In the genomic region with DNA sequence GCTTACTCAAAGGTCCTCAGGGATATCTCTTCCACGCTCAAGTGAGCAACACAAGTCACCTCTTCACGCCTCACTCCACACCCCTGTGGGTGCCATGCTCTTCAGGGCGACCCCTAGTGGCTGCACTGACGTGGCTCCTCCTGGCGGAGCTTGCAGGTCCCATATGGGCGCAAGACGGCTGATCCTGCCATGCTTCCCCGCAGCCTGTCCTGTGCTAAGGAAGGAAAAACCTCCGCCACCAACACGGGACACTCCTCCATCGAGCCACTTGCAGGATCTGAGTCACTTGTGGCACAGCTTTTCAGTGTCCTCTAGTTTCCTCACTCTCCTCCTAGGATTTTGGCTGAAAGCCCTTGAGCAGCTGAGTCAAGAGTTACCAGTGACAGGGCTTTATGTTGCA, we compare ENCODE assay signal across 8 cellular contexts.
A peak's percentile ranks its signal among the peaks of the same experiment; 100 is the strongest.
DNase-seq lines count a peak whose midpoint lies in the region; ATAC-seq and TF ChIP-seq lines count a peak whose summit lies in the region.

No MANE protein-coding gene starts in this region.

- H2AFZ ChIP-seq in HCT116 (ENCODE audit: low read depth, low read length, poor library complexity, severe bottlenecking) = peak overlapping the region; percentile 62

- CTCF ChIA-PET in HCT116 (lab: Charles Lee) = interaction anchor here (0.6 to 7.8 kb wide), 14 partner anchors 9 to 722 kb away, joined by 3 to 91 read pairs (median 3); no protein-coding TSS in a partner anchor

- H3K9me3 ChIP-seq in BLaER1 (peaks cover 6% of the 10 kb centered on the region), HCT116 (ENCODE audit: control insufficient read depth in 1 of 2, insufficient read depth in 1 of 2, low read depth in 1 of 2, low read length in 2 of 2) (no peaks in the 10 kb centered on the region)

- no peaks in the 10 kb centered on the region for H4K20me1 ChIP-seq in BLaER1
- H4K20me1 ChIP-seq in HCT116 (ENCODE audit: insufficient read depth) = no peaks in the 10 kb centered on the region

- POLR2A ChIA-PET in HCT116 (lab: Charles Lee) = interaction anchor here (0.8 kb wide), 1 partner anchor 194 kb away, joined by 3 read pairs; no protein-coding TSS in a partner anchor

- peaks cover 3% of the 10 kb centered on the region for H3K36me3 Mint-ChIP-seq in activated T-helper 2 cell treated with anti-CD3 and anti-CD28 coated beads, Interferon-gamma antibody, Interleukin-2, Interleukin-4, amounts not matched to agents 10 μg/mL and 5 μg/mL and 100 μg/mL, durations not matched to agents 14 hours and 24 hours and 36 hours (ENCODE audit: low read depth)

- H3K4me1 Mint-ChIP-seq in activated T-helper 2 cell treated with anti-CD3 and anti-CD28 coated beads, Interferon-gamma antibody, Interleukin-2, Interleukin-4, amounts not matched to agents 10 μg/mL and 5 μg/mL and 100 μg/mL, durations not matched to agents 14 hours and 24 hours and 36 hours (ENCODE audit: low read depth) = peaks cover 3% of the 10 kb centered on the region

- H3K4me3 ChIP-seq in BLaER1 (no peak overlapping the region), HCT116 (replicated peaks in 1 of 2; ENCODE audit: low read depth in 1 of 2, low read length in 2 of 2) (no peak overlapping the region)

- H3K9me2 ChIP-seq in HCT116 (ENCODE audit: insufficient read depth) = no peaks in the 10 kb centered on the region

- peaks cover 3% of the 10 kb centered on the region for H3K27me3 Mint-ChIP-seq in activated T-helper 2 cell treated with anti-CD3 and anti-CD28 coated beads, Interferon-gamma antibody, Interleukin-2, Interleukin-4, amounts not matched to agents 10 μg/mL and 5 μg/mL and 100 μg/mL, durations not matched to agents 14 hours and 24 hours and 36 hours (ENCODE audit: low read depth)

- H3K36me3 ChIP-seq in BLaER1 (peaks cover 49% of the 10 kb centered on the region), HCT116 (ENCODE audit: control insufficient read depth in 1 of 2, insufficient read depth in 2 of 2, low read length in 2 of 2) (no peaks in the 10 kb centered on the region)

- H3K4me1 ChIP-seq in BLaER1 (peaks cover 15% of the 10 kb centered on the region), HCT116 (ENCODE audit: control insufficient read depth in 1 of 2, insufficient read depth in 2 of 2, low read length in 2 of 2) (peaks cover 0 to 11% of the 10 kb centered on the region in 2 experiments; a peak in 1 of 4 replicates)

- intact Hi-C loops in HCT116 (cut with micrococcal nuclease) = loop anchor here (1.0 to 5.0 kb wide), 2 partner anchors 422 to 722 kb away; no protein-coding TSS in a partner anchor
- intact Hi-C loops in activated T-helper 2 cell treated with anti-CD3 and anti-CD28 coated beads, Interferon-gamma antibody, Interleukin-2, Interleukin-4, amounts not matched to agents 10 μg/mL and 5 μg/mL and 100 μg/mL, durations not matched to agents 14 hours and 24 hours and 36 hours (cut with micrococcal nuclease) = loop anchor here (5.0 kb wide), 1 partner anchor 193 kb away; no protein-coding TSS in a partner anchor

- peak; percentile 57 for TF ChIP-seq RAD21 in HCT116 (IDR thresholded peaks at IDR 0.05; ENCODE audit: low read depth)

- peak; percentile 95 for ATAC-seq in HCT116

- H3K4me2 ChIP-seq in BLaER1 (peak overlapping the region; percentile 17; the same call in 1 of the 2 replicates), HCT116 (ENCODE audit: low read length) (peak overlapping the region; percentile 35)

- no peak for TF ChIP-seq POLR2A in HCT116 (IDR thresholded peaks at IDR 0.05; ENCODE audit: borderline replicate concordance, extremely low read depth, insufficient read depth, insufficient read length)

- H3K4me3 Mint-ChIP-seq in activated T-helper 2 cell treated with anti-CD3 and anti-CD28 coated beads, Interferon-gamma antibody, Interleukin-2, Interleukin-4, amounts not matched to agents 10 μg/mL and 5 μg/mL and 100 μg/mL, durations not matched to agents 14 hours and 24 hours and 36 hours (ENCODE audit: low read depth) = no peak overlapping the region

- peak; percentile 84 to 96 (median 88) for TF ChIP-seq CTCF in HCT116 (IDR thresholded peaks at IDR 0.05 in 2 of 3, conservative IDR thresholded peaks at IDR 0.05 in 1 of 3; ENCODE audit: borderline replicate concordance in 1 of 3, insufficient read depth in 1 of 3, low read depth in 2 of 3, low read length in 2 of 3)

- H3K27me3 ChIP-seq in BLaER1 (no peaks in the 10 kb centered on the region), HCT116 (ENCODE audit: insufficient read depth, low read length) (peaks cover 21% of the 10 kb centered on the region)

- H3K27ac ChIP-seq in BLaER1 (no peak overlapping the region), HCT116 (ENCODE audit: low read depth, low read length) (no peak overlapping the region)

- peak; percentile 76 for DNase-seq in HCT116 (ENCODE audit: low read depth, low spot score)
- DNase-seq in activated T-cell treated with anti-CD3 and anti-CD28 coated beads, Interleukin-2, amount 50 U/mL, for 48 hours = peak; percentile 53 to 54
- DNase-seq in lung microvascular endothelial cell (ENCODE audit: low read depth in 2 of 2) = peak; percentile 30 to 37
- DNase-seq in NCI-H2196 treated with DMSO at 0.1 percent for 48 hours (lab: John Stamatoyannopoulos, UW; ENCODE audit: unreplicated experiment) = no peak
- DNase-seq in activated T-helper 2 cell treated with anti-CD3 and anti-CD28 coated beads, Interferon-gamma antibody, Interleukin-2, Interleukin-4, amounts not matched to agents 10 μg/mL and 5 μg/mL and 100 μg/mL, durations not matched to agents 14 hours and 24 hours and 36 hours (ENCODE audit: low spot score) = no peak
- DNase-seq in NCI-H2081 treated with DMSO at 0.1 percent for 48 hours (lab: John Stamatoyannopoulos, UW) = no peak
- no peak for DNase-seq in SHP77 treated with DMSO at 0.1 percent for 48 hours (lab: John Stamatoyannopoulos, UW)

- RAD21 ChIA-PET in HCT116 (lab: Charles Lee; ENCODE audit: low non-redundant PET in 1 of 2, low total read pairs in 2 of 2, uncharacterized antibody in 2 of 2, unreplicated experiment in 2 of 2) = no interaction called here

- H3K79me2 ChIP-seq in HCT116 (ENCODE audit: insufficient read depth, low read length) = no peaks in the 10 kb centered on the region

- H3K9me3 Mint-ChIP-seq in activated T-helper 2 cell treated with anti-CD3 and anti-CD28 coated beads, Interferon-gamma antibody, Interleukin-2, Interleukin-4, amounts not matched to agents 10 μg/mL and 5 μg/mL and 100 μg/mL, durations not matched to agents 14 hours and 24 hours and 36 hours = no peaks in the 10 kb centered on the region

- no TSS peak for BruUV-seq in HCT116 (replicated peaks; lab: Mats Ljungman, UMichigan)

- no peak overlapping the region for H3K27ac Mint-ChIP-seq in activated T-helper 2 cell treated with anti-CD3 and anti-CD28 coated beads, Interferon-gamma antibody, Interleukin-2, Interleukin-4, amounts not matched to agents 10 μg/mL and 5 μg/mL and 100 μg/mL, durations not matched to agents 14 hours and 24 hours and 36 hours

- H3K9ac ChIP-seq in BLaER1 (no peak overlapping the region), HCT116 (ENCODE audit: low read length) (no peak overlapping the region)

TF ChIP-seq in HCT116, 20 proteins besides CTCF, POLR2A, EP300 and RAD21:
- TF ChIP-seq, protein P1, sequence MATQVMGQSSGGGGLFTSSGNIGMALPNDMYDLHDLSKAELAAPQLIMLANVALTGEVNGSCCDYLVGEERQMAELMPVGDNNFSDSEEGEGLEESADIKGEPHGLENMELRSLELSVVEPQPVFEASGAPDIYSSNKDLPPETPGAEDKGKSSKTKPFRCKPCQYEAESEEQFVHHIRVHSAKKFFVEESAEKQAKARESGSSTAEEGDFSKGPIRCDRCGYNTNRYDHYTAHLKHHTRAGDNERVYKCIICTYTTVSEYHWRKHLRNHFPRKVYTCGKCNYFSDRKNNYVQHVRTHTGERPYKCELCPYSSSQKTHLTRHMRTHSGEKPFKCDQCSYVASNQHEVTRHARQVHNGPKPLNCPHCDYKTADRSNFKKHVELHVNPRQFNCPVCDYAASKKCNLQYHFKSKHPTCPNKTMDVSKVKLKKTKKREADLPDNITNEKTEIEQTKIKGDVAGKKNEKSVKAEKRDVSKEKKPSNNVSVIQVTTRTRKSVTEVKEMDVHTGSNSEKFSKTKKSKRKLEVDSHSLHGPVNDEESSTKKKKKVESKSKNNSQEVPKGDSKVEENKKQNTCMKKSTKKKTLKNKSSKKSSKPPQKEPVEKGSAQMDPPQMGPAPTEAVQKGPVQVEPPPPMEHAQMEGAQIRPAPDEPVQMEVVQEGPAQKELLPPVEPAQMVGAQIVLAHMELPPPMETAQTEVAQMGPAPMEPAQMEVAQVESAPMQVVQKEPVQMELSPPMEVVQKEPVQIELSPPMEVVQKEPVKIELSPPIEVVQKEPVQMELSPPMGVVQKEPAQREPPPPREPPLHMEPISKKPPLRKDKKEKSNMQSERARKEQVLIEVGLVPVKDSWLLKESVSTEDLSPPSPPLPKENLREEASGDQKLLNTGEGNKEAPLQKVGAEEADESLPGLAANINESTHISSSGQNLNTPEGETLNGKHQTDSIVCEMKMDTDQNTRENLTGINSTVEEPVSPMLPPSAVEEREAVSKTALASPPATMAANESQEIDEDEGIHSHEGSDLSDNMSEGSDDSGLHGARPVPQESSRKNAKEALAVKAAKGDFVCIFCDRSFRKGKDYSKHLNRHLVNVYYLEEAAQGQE (IDR thresholded peaks at IDR 0.05; ENCODE audit: low read depth) = no peak
- TF ChIP-seq SIN3A (IDR thresholded peaks at IDR 0.05; ENCODE audit: low read depth) = no peak
- peak; percentile 59 for TF ChIP-seq YY1 (IDR thresholded peaks at IDR 0.05; ENCODE audit: extremely low read depth, insufficient replicate concordance, low read depth, low read length)
- peak; percentile 90 for TF ChIP-seq CBX3 (IDR thresholded peaks at IDR 0.05; ENCODE audit: low read depth)
- TF ChIP-seq EGR1 (IDR thresholded peaks at IDR 0.05; ENCODE audit: low read depth) = no peak
- TF ChIP-seq, protein P2, sequence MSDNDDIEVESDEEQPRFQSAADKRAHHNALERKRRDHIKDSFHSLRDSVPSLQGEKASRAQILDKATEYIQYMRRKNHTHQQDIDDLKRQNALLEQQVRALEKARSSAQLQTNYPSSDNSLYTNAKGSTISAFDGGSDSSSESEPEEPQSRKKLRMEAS (IDR thresholded peaks at IDR 0.05) = peak; percentile 90

Comparison
In these comparisons a context has a peak if more than half of its experiments do, and no peak if none do; other contexts are left out.
1. DNase-seq: peak in HCT116 (single experiment), activated T-cell treated with anti-CD3 and anti-CD28 coated beads, Interleukin-2, amount 50 U/mL, for 48 hours (2 of 2) and lung microvascular endothelial cell (2 of 2); none in NCI-H2196 treated with DMSO at 0.1 percent for 48 hours (single experiment), activated T-helper 2 cell treated with anti-CD3 and anti-CD28 coated beads, Interferon-gamma antibody, Interleukin-2, Interleukin-4, amounts not matched to agents 10 μg/mL and 5 μg/mL and 100 μg/mL, durations not matched to agents 14 hours and 24 hours and 36 hours (single experiment), NCI-H2081 treated with DMSO at 0.1 percent for 48 hours (single experiment) and SHP77 treated with DMSO at 0.1 percent for 48 hours (single experiment).